1 cellular context compared by ENCODE assay signal in genomic region chr1:231421971-231422797, GRCh38.
TF ChIP-seq lines count a peak whose summit lies in the region.

Gene EGLN1 (minus strand): TSS chr1:231422287. CDS start chr1:231421888, 399 bp downstream.

TF ChIP-seq in GM12878, 131 proteins besides CTCF, POLR2A, EP300 and RAD21 (continued from another document):
- TF ChIP-seq E4F1 (IDR thresholded peaks at IDR 0.05; ENCODE audit: borderline replicate concordance, partially characterized antibody): no peak
- TF ChIP-seq RB1 (IDR thresholded peaks at IDR 0.05; ENCODE audit: borderline replicate concordance): peak; percentile 20; the same call in 1 of the 2 replicates
- TF ChIP-seq SP1 (IDR thresholded peaks at IDR 0.05; ENCODE audit: low read depth, low read length): no peak
- TF ChIP-seq DPF2 (IDR thresholded peaks at IDR 0.05): peak; percentile 54
- TF ChIP-seq STAT1 (conservative IDR thresholded peaks at IDR 0.05): no peak
- TF ChIP-seq ASH2L (IDR thresholded peaks at IDR 0.05; ENCODE audit: borderline replicate concordance, low read depth): no peak
- no peak for TF ChIP-seq BCL3 (IDR thresholded peaks at IDR 0.05; ENCODE audit: borderline replicate concordance, insufficient read depth, low read depth, low read length, poor library complexity, severe bottlenecking)
- no peak for TF ChIP-seq ETV6 (conservative IDR thresholded peaks at IDR 0.05 in 1 of 2, IDR thresholded peaks at IDR 0.05 in 1 of 2; ENCODE audit: borderline replicate concordance in 1 of 2, low read depth in 1 of 2)
- TF ChIP-seq GABPA (IDR thresholded peaks at IDR 0.05; ENCODE audit: low read depth): no peak
